ENCODE assay signal across 16 cellular contexts in the genomic region with DNA sequence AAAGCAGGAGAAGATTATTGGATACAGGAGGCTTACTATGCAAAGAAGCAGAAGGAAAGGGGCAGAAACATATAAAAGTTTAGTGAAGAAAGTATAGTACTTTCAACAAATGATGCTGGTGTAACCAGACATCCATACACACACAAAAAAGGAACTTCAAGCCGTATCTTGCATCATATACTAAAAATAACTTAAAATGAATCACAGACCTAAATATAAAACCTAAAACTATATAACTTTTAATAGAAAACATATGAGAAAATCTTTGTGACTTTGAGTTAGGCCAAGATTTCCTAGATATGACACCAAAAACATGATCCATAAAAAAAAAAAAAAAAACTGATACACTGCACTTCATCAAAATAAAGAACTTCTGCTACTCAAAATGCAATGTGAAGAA. TPM values are rescaled to one million over a fixed set of nuclear protein-coding genes. Genes with fewer than 3 reads are reported as not detected.
DNase-seq lines count a peak whose midpoint lies in the region; ATAC-seq and TF ChIP-seq lines count a peak whose summit lies in the region.
"Had no signal": no experiment of that assay in that cellular context is flagged by ENCODE, and none has a peak within 500 bp of the region (broad histone marks: within the 10 kb centered on the region; RNA-seq: fewer than 3 reads in every experiment).

No MANE protein-coding gene starts in this region.

- POLR2A ChIA-PET in AG04450 (lab: Yijun Ruan, JAX) = interaction anchor here (0.7 kb wide), 1 partner anchor 8 kb away, joined by 4 read pairs; no protein-coding TSS in a partner anchor
- POLR2A ChIA-PET in CD4-positive, alpha-beta memory T cell (lab: Charles Lee; ENCODE audit: partially characterized antibody) = interaction anchor here (1.2 kb wide), 1 partner anchor 11 kb away, joined by 3 read pairs; no protein-coding TSS in a partner anchor

- no peak for TF ChIP-seq POLR2A in lower leg skin (IDR thresholded peaks at IDR 0.05)

- no peak overlapping the region for H3K4me3 Mint-ChIP-seq in CD4-positive, alpha-beta memory T cell
- H3K4me3 Mint-ChIP-seq: WTC11 had no signal

- 47 to 63% methylated on average over 1 of the region's 1 CpG for WGBS in lower leg skin, 2 donors

- peaks cover 0 to 2% (median 0%) of the 10 kb centered on the region in 8 donors for H3K9me3 Mint-ChIP-seq in CD4-positive, alpha-beta memory T cell
- H3K9me3 Mint-ChIP-seq: WTC11 had no signal

- no peak for ATAC-seq in HG03354 (IDR thresholded peaks at IDR 0.05; ENCODE audit: poor library complexity, severe bottlenecking, unreplicated experiment)
- ATAC-seq: body of pancreas, WTC11 had no signal

- intact Hi-C loops in lower leg skin (cut with DNase I; ENCODE audit: low total_unique reads) = no loop called here
- intact Hi-C loops in CD4-positive, alpha-beta memory T cell (cut with micrococcal nuclease) = no loop called here

- H3K4me1 ChIP-seq in CD4-positive, alpha-beta memory T cell (ENCODE audit: insufficient read depth, low read length) = peaks cover 30% of the 10 kb centered on the region
- H3K4me1 ChIP-seq: body of pancreas, SJSA1, uterus had no signal

- no peaks in the 10 kb centered on the region for H3K9me3 ChIP-seq in AG04450 (ENCODE audit: control insufficient read depth, insufficient read depth, low read length)
- H3K9me3 ChIP-seq in CD4-positive, alpha-beta memory T cell (ENCODE audit: control insufficient read depth in 1 of 2, low read length in 2 of 2) = no peaks in the 10 kb centered on the region
- H3K9me3 ChIP-seq: body of pancreas, SJSA1, uterus had no signal

- H3K27me3 ChIP-seq in AG04450 (ENCODE audit: control insufficient read depth, insufficient read depth, low read length) = no peaks in the 10 kb centered on the region
- H3K27me3 ChIP-seq in CD4-positive, alpha-beta memory T cell (ENCODE audit: insufficient read depth, low read length) = no peaks in the 10 kb centered on the region
- H3K27me3 ChIP-seq: body of pancreas, SJSA1, uterus had no signal

- peaks cover 50 to 70% of the 10 kb centered on the region in 2 donors for H3K36me3 Mint-ChIP-seq in CD4-positive, alpha-beta memory T cell

- CTCF ChIA-PET in AG04450 (lab: Charles Lee) = no interaction called here
- CTCF ChIA-PET in CD4-positive, alpha-beta memory T cell (lab: Charles Lee; ENCODE audit: partially characterized antibody) = interaction anchor here (1.0 to 1.7 kb wide), 2 partner anchors 13 to 116 kb away, joined by 3 read pairs; no protein-coding TSS in a partner anchor

- H3K27ac ChIP-seq in AG04450 (ENCODE audit: low read depth, low read length) = peak overlapping the region; percentile 53
- no peak overlapping the region for H3K27ac ChIP-seq in CD4-positive, alpha-beta memory T cell (ENCODE audit: low read depth, low read length)
- H3K27ac ChIP-seq: body of pancreas, parathyroid adenoma, SJSA1, uterus had no signal

- H3K4me1 Mint-ChIP-seq in CD4-positive, alpha-beta memory T cell = peaks cover 42 to 84% (median 57%) of the 10 kb centered on the region in 4 donors

- peak overlapping the region in 3 of 7 donors; percentile 4 to 71 (median 26) for H3K27ac Mint-ChIP-seq in CD4-positive, alpha-beta memory T cell
- H3K27ac Mint-ChIP-seq: WTC11 had no signal

- TF ChIP-seq CTCF in AG04450 (IDR thresholded peaks at IDR 0.05; ENCODE audit: low read depth, low read length) = no peak
- TF ChIP-seq CTCF in lower leg skin (IDR thresholded peaks at IDR 0.05) = no peak

- H3K27me3 Mint-ChIP-seq in CD4-positive, alpha-beta memory T cell = no peaks in the 10 kb centered on the region

- H3K4me3 ChIP-seq in AG04450 (ENCODE audit: low read depth, low read length) (no peak overlapping the region), lower leg skin (ENCODE audit: low read depth, poor library complexity, severe bottlenecking) (no peak overlapping the region)
- no peak overlapping the region for H3K4me3 ChIP-seq in CD4-positive, alpha-beta memory T cell (ENCODE audit: low read length in 2 of 2)
- H3K4me3 ChIP-seq: body of pancreas, SJSA1, uterus had no signal

- H3K36me3 ChIP-seq in CD4-positive, alpha-beta memory T cell (ENCODE audit: insufficient read depth, low read length) = peaks cover 37% of the 10 kb centered on the region
- H3K36me3 ChIP-seq: uterus had no signal

- DNase-seq in AG04450 (ENCODE audit: low read depth, low spot score) = no peak
- peak; percentile 20 for DNase-seq in GF-D8 (lab: John Stamatoyannopoulos, UW)
- DNase-seq in SIG-M5 treated with dmso at 0.1 percent for 504 hours (lab: John Stamatoyannopoulos, UW; ENCODE audit: unreplicated experiment) = peak; percentile 45
- DNase-seq in fibroblast of gingiva (ENCODE audit: low read depth) = peak; percentile 71
- no peak for DNase-seq in lower leg skin (ENCODE audit: low spot score in 2 of 2)
- DNase-seq in NCI-H748 treated with DMSO at 0.1 percent for 48 hours (lab: John Stamatoyannopoulos, UW) = no peak
- no peak for DNase-seq in CD4-positive, alpha-beta memory T cell
- DNase-seq: body of pancreas, C1 segment of cervical spinal cord, NCI-H1417 treated with DMSO at 0.1 percent for 48 hours, NCI-H524 treated with DMSO at 0.1 percent for 48 hours, uterus had no signal

RNA-seq across cellular contexts. Expression of a gene that starts 40.9 kb away (rescaled TPM):
- 61.4 and 77.0 TPM in 2 replicates for polyA plus RNA-seq in AG04450 (2011; rRNA removed)
- polyA minus RNA-seq in AG04450 (2011; rRNA and poly(A)+ RNA removed) = 76.7 and 85.1 TPM in 2 replicates
- 10 to 100 TPM; 53.3 to 87.9 (median 73.2) TPM for total RNA-seq in lower leg skin
- total RNA-seq in CD4-positive, alpha-beta memory T cell = 100 to 1,000 TPM; 100 to 108 TPM
- 10 to 100 TPM; 55.2 to 61.8 TPM for polyA plus RNA-seq in CD4-positive, alpha-beta memory T cell

Comparison
In these comparisons a context has a peak if more than half of its experiments do, and no peak if none do; other contexts are left out.
1. DNase-seq: peak in GF-D8 (single experiment), SIG-M5 treated with dmso at 0.1 percent for 504 hours (single experiment) and fibroblast of gingiva (single experiment); none in AG04450 (single experiment), lower leg skin (0 of 2), NCI-H748 treated with DMSO at 0.1 percent for 48 hours (single experiment) and CD4-positive, alpha-beta memory T cell (0 of 5).